ENCODE assay signal across 7 cellular contexts in the genomic region with DNA sequence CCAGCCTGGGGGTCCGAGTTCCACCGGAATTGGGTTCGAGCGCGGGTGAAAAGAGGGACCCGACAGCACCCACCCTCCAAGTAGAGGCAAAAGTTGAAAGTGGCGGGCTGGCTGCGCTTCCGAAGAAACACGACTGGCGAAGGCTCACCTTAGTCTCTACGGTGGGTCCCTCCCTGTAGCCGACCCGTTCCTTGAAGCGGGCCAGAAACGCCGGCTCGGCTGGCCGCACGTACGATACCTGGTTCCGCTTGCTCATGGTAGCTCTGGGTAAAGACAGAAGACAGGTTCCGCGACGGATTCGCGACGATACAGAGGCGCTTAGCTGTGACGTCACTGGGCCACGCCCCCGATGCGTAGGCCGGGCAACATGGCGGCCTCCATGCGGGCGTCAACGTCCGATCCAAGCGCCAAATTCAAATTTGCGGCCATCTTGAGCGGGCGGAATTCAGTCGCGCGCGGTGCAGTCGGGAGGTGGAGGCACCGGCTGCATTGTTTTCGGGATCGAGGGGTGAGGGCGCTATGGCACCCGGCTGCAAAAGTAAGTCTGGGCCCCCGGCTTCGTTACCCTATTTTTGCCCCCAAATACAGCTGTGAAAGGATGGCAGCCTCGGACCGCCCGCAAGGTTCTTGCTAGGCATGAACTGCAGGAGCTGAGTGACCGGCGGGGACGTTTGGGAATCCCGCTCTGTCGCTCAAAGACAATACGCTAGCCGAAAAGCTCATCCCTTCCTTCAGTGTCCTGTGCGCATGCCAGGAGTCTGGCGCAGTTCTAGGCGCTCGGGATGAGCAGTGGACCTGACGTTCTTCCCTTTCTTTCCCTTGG.
DNase-seq lines count a peak whose midpoint lies in the region; ATAC-seq, FAIRE-seq and TF ChIP-seq lines count a peak whose summit lies in the region.

Gene KIAA1143 (minus strand): TSS at position 273 of the 823 bp plus-strand sequence. CDS start 17 bp downstream, at position 256.
Gene KIF15 (plus strand): TSS at position 448 of the 823 bp plus-strand sequence. CDS start 72 bp downstream, at position 520.

- FAIRE-seq in GM18507 (lab: Jason Lieb, UNC) = peak; percentile 95

- in situ Hi-C loops in astrocyte of the spinal cord (cut with HindIII; ENCODE audit: low sequenced_read_pairs) = no loop called here

- H3K4me3 ChIP-seq in astrocyte of the spinal cord (ENCODE audit: low read depth, low read length) (peak within 1 kb of the TSS; percentile 77), retinal pigment epithelial cell (ENCODE audit: low read length) (peak within 1 kb of the TSS; percentile 96)

- DNase-seq in GM18507 (ENCODE audit: extremely low spot score, insufficient read length, low read depth) (peak; percentile 90), NCI-H2029 treated with DMSO at 0.1 percent for 48 hours (lab: John Stamatoyannopoulos, UW) (peak; percentile 87), T-helper 9 cell (peak; percentile 98), astrocyte of the spinal cord (ENCODE audit: low read depth, low spot score) (peak; percentile 95), hippocampal formation (lab: John Stamatoyannopoulos, UW) (peak; percentile 79 to 86), retinal pigment epithelial cell (ENCODE audit: low read depth) (peak; percentile 82)

- peak; percentile 80 for ATAC-seq in HG03025 (IDR thresholded peaks at IDR 0.05; ENCODE audit: low FRiP score, unreplicated experiment)

- no peak for TF ChIP-seq CTCF in astrocyte of the spinal cord (IDR thresholded peaks at IDR 0.05; ENCODE audit: low read depth, low read length)
- no peak for TF ChIP-seq CTCF in retinal pigment epithelial cell (conservative IDR thresholded peaks at IDR 0.05; ENCODE audit: low read depth, low read length)

Comparison
In these comparisons a context has a peak if more than half of its experiments do, and no peak if none do; other contexts are left out.
1. Peak in every context shown above with its lines: DNase-seq, ATAC-seq and H3K4me3 ChIP-seq.